ENCODE assay signal across 8 cellular contexts in genomic region chr2:238287702-238288649, GRCh38. TPM values are rescaled to one million over a fixed set of nuclear protein-coding genes. Genes with fewer than 3 reads are reported as not detected.
DNase-seq lines count a peak whose midpoint lies in the region; ATAC-seq and TF ChIP-seq lines count a peak whose summit lies in the region.

TSS of gene PER2 (minus strand) at chr2:238288610. CDS start at chr2:238277936, 10,674 bp downstream.

- H3K27me3 ChIP-seq in left lung = no peaks in the 10 kb centered on the region

- no peak for TF ChIP-seq CTCF in left lung (IDR thresholded peaks at IDR 0.05)

- peaks cover 35 to 60% of the 10 kb centered on the region in 2 donors for H3K4me1 ChIP-seq in left lung

- ATAC-seq in GM21825 (IDR thresholded peaks at IDR 0.05; ENCODE audit: unreplicated experiment) (peak; percentile 40), left lung (peak; percentile 37)

- no peaks in the 10 kb centered on the region for H3K9me3 ChIP-seq in left lung

- H3K27ac ChIP-seq in left lung = peak within 1 kb of the TSS; percentile 87 to 93

- DNase-seq in NCI-H2107 treated with DMSO at 0.1 percent for 48 hours (lab: John Stamatoyannopoulos, UW; ENCODE audit: unreplicated experiment) = peak; percentile 53
- no peak for DNase-seq in NCI-H2107 (lab: John Stamatoyannopoulos, UW)
- DNase-seq in LHCN-M2 (ENCODE audit: low read depth) = peak; percentile 83
- DNase-seq in UCSD-AML1 (lab: John Stamatoyannopoulos, UW; ENCODE audit: unreplicated experiment) = peak; percentile 40
- peak; percentile 80 for DNase-seq in dedifferentiated amniotic fluid mesenchymal stem cell (ENCODE audit: extremely low spot score)
- peak; percentile 63 to 90 for DNase-seq in left lung
- DNase-seq in stimulated activated CD4-positive, alpha-beta T cell treated with anti-CD3 and anti-CD28 coated beads, TNF-alpha, amount 100 ng/mL, for 24 hours (ENCODE audit: low read depth in 3 of 3) = peak in 2 of 3 experiments; percentile 21 to 37

- intact Hi-C loops in left lung (cut with DNase I) = no loop called here

- peak within 1 kb of the TSS; percentile 59 to 61 for H3K4me3 ChIP-seq in left lung

- H3K36me3 ChIP-seq in left lung = no peaks in the 10 kb centered on the region

RNA-seq across cellular contexts. Expression of gene PER2, which starts in this region (rescaled TPM):
- total RNA-seq in LHCN-M2 (2014; rRNA removed) (3.4 and 3.9 TPM in 2 replicates), left lung (10 to 100 TPM in 1 of 2 donors, 1 to 10 TPM in 1; 7.7 to 14.2 TPM)
- polyA plus RNA-seq in LHCN-M2 (2012) = 0.83 TPM
